In genomic region chr20:57993738-57994431, GRCh38 we compare ENCODE assay signal across 1 cellular context.
TF ChIP-seq lines count a peak whose summit lies in the region.

No MANE protein-coding gene starts in this region.

TF ChIP-seq in HEK293, 187 proteins besides CTCF, POLR2A, EP300 and RAD21 (continued from another document):
- TF ChIP-seq ZBTB6 (tag by site-specific recombination; IDR thresholded peaks at IDR 0.05) = no peak
- no peak for TF ChIP-seq ZNF558 (tag by site-specific recombination; IDR thresholded peaks at IDR 0.05)
- no peak for TF ChIP-seq ZNF560 (tag by site-specific recombination; IDR thresholded peaks at IDR 0.05; ENCODE audit: borderline replicate concordance)
- TF ChIP-seq ZNF624 (tag by site-specific recombination; IDR thresholded peaks at IDR 0.05) = no peak
- TF ChIP-seq ZNF843 (tag by site-specific recombination; IDR thresholded peaks at IDR 0.05) = no peak
- no peak for TF ChIP-seq ZNF341 (tag by site-specific recombination; IDR thresholded peaks at IDR 0.05; ENCODE audit: low read depth)
- TF ChIP-seq GLIS1 (tag by site-specific recombination; IDR thresholded peaks at IDR 0.05) = peak; percentile 95
- no peak for TF ChIP-seq HIC1 (tag by site-specific recombination; IDR thresholded peaks at IDR 0.05)
- TF ChIP-seq ZNF837 (tag by site-specific recombination; IDR thresholded peaks at IDR 0.05) = no peak
- TF ChIP-seq ZNF146 (tag by site-specific recombination; IDR thresholded peaks at IDR 0.05) = no peak
- TF ChIP-seq ZSCAN30 (tag by site-specific recombination; IDR thresholded peaks at IDR 0.05) = no peak
- no peak for TF ChIP-seq FEZF1 (tag by site-specific recombination; IDR thresholded peaks at IDR 0.05)
- peak; percentile 98; the same call in 1 of the 2 replicates for TF ChIP-seq MZF1 (tag by site-specific recombination; IDR thresholded peaks at IDR 0.05; ENCODE audit: borderline replicate concordance)
- TF ChIP-seq ZNF596 (tag by site-specific recombination; IDR thresholded peaks at IDR 0.05) = no peak
- TF ChIP-seq PBX3 (CRISPR knock-in tag; IDR thresholded peaks at IDR 0.05) = no peak
- peak; percentile 77 for TF ChIP-seq PRDM10 (tag by site-specific recombination; IDR thresholded peaks at IDR 0.05)
- no peak for TF ChIP-seq ZNF549 (tag by site-specific recombination; IDR thresholded peaks at IDR 0.05)
- no peak for TF ChIP-seq ZNF133 (tag by site-specific recombination; IDR thresholded peaks at IDR 0.05)
- TF ChIP-seq ZIC2 (tag by site-specific recombination; IDR thresholded peaks at IDR 0.05) = peak; percentile 74
- TF ChIP-seq ZNF354C (tag by site-specific recombination; IDR thresholded peaks at IDR 0.05; ENCODE audit: borderline replicate concordance, low read depth) = no peak
- TF ChIP-seq ZSCAN16 (tag by site-specific recombination; IDR thresholded peaks at IDR 0.05) = no peak
- TF ChIP-seq MEIS1 (CRISPR knock-in tag; IDR thresholded peaks at IDR 0.05; ENCODE audit: borderline replicate concordance) = no peak
- no peak for TF ChIP-seq ZNF157 (tag by site-specific recombination; IDR thresholded peaks at IDR 0.05)
- TF ChIP-seq ZNF23 (tag by site-specific recombination; IDR thresholded peaks at IDR 0.05; ENCODE audit: borderline replicate concordance) = no peak
- TF ChIP-seq ZNF501 (tag by site-specific recombination; IDR thresholded peaks at IDR 0.05) = no peak
- TF ChIP-seq ZBTB49 (tag by site-specific recombination; IDR thresholded peaks at IDR 0.05; ENCODE audit: low read depth) = no peak
- TF ChIP-seq ZNF423 (tag by site-specific recombination; IDR thresholded peaks at IDR 0.05) = 0 out of 2 replicates have a peak, but pooled peaks have one; percentile 4
- TF ChIP-seq ZBTB1 (tag by site-specific recombination; IDR thresholded peaks at IDR 0.05) = no peak
- TF ChIP-seq ZNF302 (tag by site-specific recombination; IDR thresholded peaks at IDR 0.05; ENCODE audit: low read depth) = no peak
- no peak for TF ChIP-seq OSR2 (tag by site-specific recombination; IDR thresholded peaks at IDR 0.05)
- no peak for TF ChIP-seq ZNF140 (tag by site-specific recombination; IDR thresholded peaks at IDR 0.05)
- TF ChIP-seq REPIN1 (tag by site-specific recombination; IDR thresholded peaks at IDR 0.05; ENCODE audit: low read depth) = no peak
- TF ChIP-seq ZNF223 (tag by site-specific recombination; IDR thresholded peaks at IDR 0.05) = peak; percentile 73; the same call in 1 of the 2 replicates
- TF ChIP-seq ZNF280D (tag by site-specific recombination; IDR thresholded peaks at IDR 0.05) = no peak
- peak; percentile 30; the same call in 1 of the 2 replicates for TF ChIP-seq ZBTB17 (tag by site-specific recombination; IDR thresholded peaks at IDR 0.05)
- TF ChIP-seq ZNF600 (tag by site-specific recombination; IDR thresholded peaks at IDR 0.05) = 0 out of 2 replicates have a peak, but pooled peaks have one; percentile 31
- TF ChIP-seq ZNF701 (tag by site-specific recombination; IDR thresholded peaks at IDR 0.05) = no peak
- no peak for TF ChIP-seq ZNF184 (tag by site-specific recombination; IDR thresholded peaks at IDR 0.05)
- no peak for TF ChIP-seq KLF9 (tag by site-specific recombination; IDR thresholded peaks at IDR 0.05; ENCODE audit: low read depth)
- no peak for TF ChIP-seq ZNF155 (tag by site-specific recombination; IDR thresholded peaks at IDR 0.05)
- TF ChIP-seq ZNF221 (tag by site-specific recombination; IDR thresholded peaks at IDR 0.05; ENCODE audit: borderline replicate concordance) = no peak
- no peak for TF ChIP-seq ZNF521 (tag by site-specific recombination; IDR thresholded peaks at IDR 0.05)
- no peak for TF ChIP-seq KLF1 (tag by site-specific recombination; IDR thresholded peaks at IDR 0.05)
- 0 out of 2 replicates have a peak, but pooled peaks have one; percentile 8 for TF ChIP-seq EGR2 (tag by site-specific recombination; IDR thresholded peaks at IDR 0.05; ENCODE audit: low read depth)
- TF ChIP-seq PRDM4 (tag by site-specific recombination; IDR thresholded peaks at IDR 0.05) = no peak
- no peak for TF ChIP-seq ZNF433 (tag by site-specific recombination; IDR thresholded peaks at IDR 0.05; ENCODE audit: low read depth)
